8 cellular contexts compared by ENCODE assay signal in the genomic region with DNA sequence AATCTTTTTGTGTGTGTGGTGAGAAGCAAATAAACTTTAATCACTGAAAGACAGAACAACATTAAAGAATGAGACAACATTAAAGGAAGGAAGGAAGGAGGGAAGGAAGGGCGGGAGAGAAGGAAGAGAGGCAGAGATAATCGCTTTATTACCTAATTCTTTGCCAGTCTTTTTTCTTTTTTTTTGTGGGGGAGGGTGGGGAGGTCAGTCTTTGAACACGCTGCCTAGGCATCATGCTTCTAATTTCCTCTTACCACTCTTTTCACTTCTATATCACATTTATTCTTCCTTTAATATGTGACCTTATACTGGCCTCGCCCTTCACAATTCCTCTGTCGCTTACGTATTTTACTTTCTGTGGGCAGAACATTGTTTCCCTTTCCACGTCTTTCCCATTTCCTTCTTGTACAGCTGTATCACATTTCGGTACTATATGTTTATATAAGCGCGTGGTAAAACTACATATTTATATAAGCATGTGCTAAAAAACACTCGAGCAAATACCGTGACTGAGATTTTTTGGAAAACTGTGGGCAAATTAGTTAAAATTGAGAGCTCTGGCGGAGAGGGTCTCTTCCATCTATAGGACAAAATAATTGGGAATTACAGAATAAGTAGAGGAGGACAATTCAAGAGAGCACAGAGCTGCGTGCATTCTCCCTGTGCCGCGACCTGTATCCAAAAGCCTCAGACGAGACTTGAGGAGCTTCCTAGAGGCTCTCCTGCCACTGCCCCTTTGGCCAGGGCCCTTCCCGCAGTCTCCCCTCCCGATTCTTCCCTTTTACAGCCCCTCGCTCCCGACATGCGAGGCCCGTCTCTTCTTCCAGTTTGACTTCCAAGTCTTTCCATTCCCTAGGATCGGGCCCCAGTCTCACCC. TPM values are rescaled to one million over a fixed set of nuclear protein-coding genes. Genes with fewer than 3 reads are reported as not detected.
DNase-seq lines count a peak whose midpoint lies in the region; ATAC-seq and TF ChIP-seq lines count a peak whose summit lies in the region.

No MANE protein-coding gene starts in this region.

- peak; percentile 62 for ATAC-seq in mucosa of descending colon

- no peaks in the 10 kb centered on the region for H3K9me3 ChIP-seq in endocrine pancreas (ENCODE audit: control insufficient read depth, low read length)
- no peaks in the 10 kb centered on the region for H3K9me3 ChIP-seq in mucosa of descending colon

- H3K36me3 ChIP-seq in endocrine pancreas (ENCODE audit: control insufficient read depth, insufficient read depth, low read length): no peaks in the 10 kb centered on the region
- H3K36me3 ChIP-seq in mucosa of descending colon (ENCODE audit: low read depth): no peaks in the 10 kb centered on the region

- DNase-seq in EH (ENCODE audit: low read depth) (peak; percentile 38), NCI-H2227 (lab: John Stamatoyannopoulos, UW; ENCODE audit: unreplicated experiment) (peak; percentile 64), mucosa of descending colon (peak in 2 of 3 donors; percentile 23 to 41), activated gamma-delta T cell (lab: John Stamatoyannopoulos, UW) (no peak), HuH-7.5 (ENCODE audit: low spot score) (no peak), cortex of kidney (lab: John Stamatoyannopoulos, UW) (no peak)
- DNase-seq in activated CD4-positive, CD25-positive, alpha-beta regulatory T cell treated with anti-CD3 and anti-CD28 coated beads, Interleukin-2, amount 50 U/mL, for 72 hours: no peak

- H3K4me3 ChIP-seq in endocrine pancreas (ENCODE audit: control insufficient read depth, insufficient read depth, low read length): peak overlapping the region; percentile 73
- peak overlapping the region; percentile 19 for H3K4me3 ChIP-seq in mucosa of descending colon

- H3K4me1 ChIP-seq in endocrine pancreas (ENCODE audit: control insufficient read depth, insufficient read depth, low read length): peaks cover 11% of the 10 kb centered on the region
- peaks cover 3% of the 10 kb centered on the region for H3K4me1 ChIP-seq in mucosa of descending colon (ENCODE audit: low read depth)

- intact Hi-C loops in mucosa of descending colon (cut with DNase I, micrococcal nuclease): no loop called here

- TF ChIP-seq CTCF in mucosa of descending colon (IDR thresholded peaks at IDR 0.05): no peak

- peak overlapping the region; percentile 73 for H3K9ac ChIP-seq in endocrine pancreas (ENCODE audit: control insufficient read depth, insufficient read depth, low read length)

- no peaks in the 10 kb centered on the region for H3K27me3 ChIP-seq in endocrine pancreas (ENCODE audit: control insufficient read depth, insufficient read depth, low read length)

RNA-seq across cellular contexts. Expression of gene PRKAA2, which starts 0.8 kb away (rescaled TPM):
- total RNA-seq in mucosa of descending colon: 10 to 100 TPM in 1 of 3 donors, 1 to 10 TPM in 2; 2.4 to 19.2 (median 3.1) TPM

Comparison
In these comparisons a context has a peak if more than half of its experiments do, and no peak if none do; other contexts are left out.
1. DNase-seq: peak in EH (single experiment), NCI-H2227 (single experiment) and mucosa of descending colon (2 of 3); none in activated gamma-delta T cell (single experiment), HuH-7.5 (single experiment), cortex of kidney (single experiment) and activated CD4-positive, CD25-positive, alpha-beta regulatory T cell treated with anti-CD3 and anti-CD28 coated beads, Interleukin-2, amount 50 U/mL, for 72 hours (single experiment).